In genomic region chr15:42994546-42994945, GRCh38 we compare ENCODE assay signal across 1 cellular context.
TF ChIP-seq lines count a peak whose summit lies in the region.

No MANE protein-coding gene starts in this region.

TF ChIP-seq in GM23338, 12 proteins besides CTCF, POLR2A, EP300 and RAD21 (continued from another document):
- TF ChIP-seq EZH2phosphoT487 (IDR thresholded peaks at IDR 0.05; ENCODE audit: unreplicated experiment) (no peak), ETS1 (IDR thresholded peaks at IDR 0.05) (no peak), REST (IDR thresholded peaks at IDR 0.05; ENCODE audit: unreplicated experiment) (no peak), STAT1 (IDR thresholded peaks at IDR 0.05; ENCODE audit: unreplicated experiment) (no peak), POLR2AphosphoS5 (IDR thresholded peaks at IDR 0.05; ENCODE audit: low read depth) (no peak), EZH2 (IDR thresholded peaks at IDR 0.05; ENCODE audit: low read depth, unreplicated experiment) (no peak), NANOG (IDR thresholded peaks at IDR 0.05; ENCODE audit: borderline replicate concordance) (no peak), CREB1 (CRISPR knock-in tag; IDR thresholded peaks at IDR 0.05; ENCODE audit: low read depth) (no peak)
TF ChIP-seq in GM23338: peak in this region for 0.
